In the genomic region with DNA sequence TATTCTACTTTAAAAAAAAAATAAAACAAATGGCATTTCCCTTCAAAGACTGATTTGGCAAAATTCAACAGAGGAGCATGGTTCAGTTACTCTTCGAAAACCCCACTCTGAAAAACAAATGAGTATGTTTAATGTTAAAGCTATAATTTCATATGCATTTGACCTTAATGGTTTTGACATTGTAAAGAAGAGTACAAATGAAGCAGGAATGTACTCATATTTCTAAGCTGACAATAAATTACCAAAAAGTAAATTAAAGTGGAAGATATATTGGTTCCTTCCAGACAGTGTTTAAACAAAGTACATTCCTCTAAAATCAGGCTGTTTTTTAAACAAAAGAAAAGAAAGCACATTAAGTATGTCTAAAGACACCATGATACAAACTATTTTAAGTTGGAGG, we compare ENCODE assay signal across 20 cellular contexts. TPM values are rescaled to one million over a fixed set of nuclear protein-coding genes. Genes with fewer than 3 reads are reported as not detected.
DNase-seq lines count a peak whose midpoint lies in the region; ATAC-seq, FAIRE-seq and TF ChIP-seq lines count a peak whose summit lies in the region.
"Had no signal": no experiment of that assay in that cellular context is flagged by ENCODE, and none has a peak within 500 bp of the region (broad histone marks: within the 10 kb centered on the region; RNA-seq: fewer than 3 reads in every experiment).

No MANE protein-coding gene starts in this region.

- no peak for ATAC-seq in activated CD8-positive, alpha-beta T cell treated with anti-CD3 and anti-CD28 coated beads for 36 hours
- no peak for ATAC-seq in activated CD8-positive, alpha-beta T cell treated with anti-CD3 and anti-CD28 coated beads, Interleukin-2, amount 10 ng/mL, durations not matched to agents 7 days and 5 days

- H3K9me3 ChIP-seq in SK-N-MC (ENCODE audit: low read depth, low read length) = no peaks in the 10 kb centered on the region
- no peaks in the 10 kb centered on the region for H3K9me3 ChIP-seq in sigmoid colon

- intact Hi-C loops in activated CD8-positive, alpha-beta T cell treated with anti-CD3 and anti-CD28 coated beads for 36 hours (cut with micrococcal nuclease) = no loop called here
- intact Hi-C loops in sigmoid colon (cut with DNase I) = no loop called here

- H3K9me3 Mint-ChIP-seq in activated CD8-positive, alpha-beta T cell treated with anti-CD3 and anti-CD28 coated beads for 36 hours = no peaks in the 10 kb centered on the region
- no peaks in the 10 kb centered on the region for H3K9me3 Mint-ChIP-seq in activated CD8-positive, alpha-beta T cell treated with anti-CD3 and anti-CD28 coated beads, Interleukin-2, amount 10 ng/mL, durations not matched to agents 7 days and 5 days (ENCODE audit: insufficient read depth)

- H3K4me3 Mint-ChIP-seq in activated CD8-positive, alpha-beta T cell treated with anti-CD3 and anti-CD28 coated beads for 36 hours = no peak overlapping the region
- no peak overlapping the region for H3K4me3 Mint-ChIP-seq in activated CD8-positive, alpha-beta T cell treated with anti-CD3 and anti-CD28 coated beads, Interleukin-2, amount 10 ng/mL, durations not matched to agents 7 days and 5 days

- peak overlapping the region; percentile 75 for H3K27ac Mint-ChIP-seq in activated CD8-positive, alpha-beta T cell treated with anti-CD3 and anti-CD28 coated beads for 36 hours
- no peak overlapping the region for H3K27ac Mint-ChIP-seq in activated CD8-positive, alpha-beta T cell treated with anti-CD3 and anti-CD28 coated beads, Interleukin-2, amount 10 ng/mL, durations not matched to agents 7 days and 5 days

- H3K4me1 Mint-ChIP-seq in activated CD8-positive, alpha-beta T cell treated with anti-CD3 and anti-CD28 coated beads for 36 hours (ENCODE audit: low read depth) = peaks cover 75% of the 10 kb centered on the region
- H3K4me1 Mint-ChIP-seq in activated CD8-positive, alpha-beta T cell treated with anti-CD3 and anti-CD28 coated beads, Interleukin-2, amount 10 ng/mL, durations not matched to agents 7 days and 5 days (ENCODE audit: low read depth) = peaks cover 55% of the 10 kb centered on the region

- TF ChIP-seq CTCF in activated CD8-positive, alpha-beta T cell treated with anti-CD3 and anti-CD28 coated beads for 36 hours (IDR thresholded peaks at IDR 0.05) = no peak
- no peak for TF ChIP-seq CTCF in sigmoid colon (IDR thresholded peaks at IDR 0.05)

- H3K36me3 ChIP-seq in SK-N-MC (ENCODE audit: insufficient read depth, low read length) (no peaks in the 10 kb centered on the region), sigmoid colon (peaks cover 0 to 36% (median 6%) of the 10 kb centered on the region in 4 donors)

- no peaks in the 10 kb centered on the region for H3K27me3 ChIP-seq in sigmoid colon

- peak; percentile 82 for FAIRE-seq in endometrium (lab: Jason Lieb, UNC)
- FAIRE-seq: G401.6, GM18507 had no signal

- H3K9ac ChIP-seq in SK-N-MC (ENCODE audit: insufficient read length) = no peak overlapping the region
- H3K9ac ChIP-seq: KMS-11 had no signal

- TF ChIP-seq EP300 in sigmoid colon (IDR thresholded peaks at IDR 0.05) = no peak

- WGBS in sigmoid colon, 2 donors = 79 to 94% methylated on average over 1 of the region's 1 CpG

- no peak for DNase-seq in activated CD8-positive, alpha-beta T cell treated with anti-CD3 and anti-CD28 coated beads for 36 hours
- no peak for DNase-seq in activated CD8-positive, alpha-beta T cell treated with anti-CD3 and anti-CD28 coated beads, Interleukin-2, amount 10 ng/mL, durations not matched to agents 7 days and 5 days
- DNase-seq in SK-N-MC (ENCODE audit: low read depth, low spot score) (no peak), sigmoid colon (no peak), 8988T (no peak), HuH-7.5 (ENCODE audit: low spot score) (no peak), NCI-H1417 treated with DMSO at 0.1 percent for 48 hours (lab: John Stamatoyannopoulos, UW) (no peak)
- DNase-seq: AML-193, C1 segment of cervical spinal cord, GOT3, HCEC 1CT, NCI-H1092 treated with DMSO at 0.1 percent for 48 hours, NCI-H146, NCI-H2081, NCI-H2171 had no signal

- H3K27ac ChIP-seq in SK-N-MC (peak overlapping the region; percentile 57), sigmoid colon (peak overlapping the region in 3 of 4 donors; percentile 41 to 68 (median 44))
- H3K27ac ChIP-seq: 22Rv1, KMS-11 had no signal

- no peak for TF ChIP-seq POLR2A in sigmoid colon (IDR thresholded peaks at IDR 0.05)

- POLR2A ChIA-PET in activated CD8-positive, alpha-beta T cell treated with anti-CD3 and anti-CD28 coated beads for 36 hours (lab: Charles Lee) = interaction anchor here (1.8 to 5.0 kb wide), 3 partner anchors 9 to 12 kb away, joined by 7 to 28 read pairs (median 11); no protein-coding TSS in a partner anchor
- POLR2A ChIA-PET in activated CD8-positive, alpha-beta T cell treated with anti-CD3 and anti-CD28 coated beads, Interleukin-2, amount 10 ng/mL, durations not matched to agents 7 days and 5 days (lab: Charles Lee) = interaction anchor here (0.5 to 1.2 kb wide), 2 partner anchors 9 to 259 kb away, joined by 3 to 6 read pairs; no protein-coding TSS in a partner anchor

- CTCF ChIA-PET in activated CD8-positive, alpha-beta T cell treated with anti-CD3 and anti-CD28 coated beads for 36 hours (lab: Charles Lee) = interaction anchor here (0.7 to 4.9 kb wide), 8 partner anchors 8 to 134 kb away, joined by 3 to 18 read pairs (median 5); no protein-coding TSS in a partner anchor
- CTCF ChIA-PET in activated CD8-positive, alpha-beta T cell treated with anti-CD3 and anti-CD28 coated beads, Interleukin-2, amount 10 ng/mL, durations not matched to agents 7 days and 5 days (lab: Charles Lee) = interaction anchor here (0.7 to 4.2 kb wide), 4 partner anchors 8 to 320 kb away, joined by 3 to 28 read pairs (median 10); partner anchors contain the start of gene RGS10

- H3K36me3 Mint-ChIP-seq in activated CD8-positive, alpha-beta T cell treated with anti-CD3 and anti-CD28 coated beads for 36 hours (ENCODE audit: low read depth) = peaks cover 69% of the 10 kb centered on the region
- peaks cover 69% of the 10 kb centered on the region for H3K36me3 Mint-ChIP-seq in activated CD8-positive, alpha-beta T cell treated with anti-CD3 and anti-CD28 coated beads, Interleukin-2, amount 10 ng/mL, durations not matched to agents 7 days and 5 days (ENCODE audit: low read depth)

- H3K4me1 ChIP-seq in sigmoid colon = peaks cover 0 to 82% (median 65%) of the 10 kb centered on the region in 4 donors

- H3K4me3 ChIP-seq in SK-N-MC = no peak overlapping the region
- H3K4me3 ChIP-seq in sigmoid colon = no peak overlapping the region

- no peaks in the 10 kb centered on the region for H3K27me3 Mint-ChIP-seq in activated CD8-positive, alpha-beta T cell treated with anti-CD3 and anti-CD28 coated beads for 36 hours
- no peaks in the 10 kb centered on the region for H3K27me3 Mint-ChIP-seq in activated CD8-positive, alpha-beta T cell treated with anti-CD3 and anti-CD28 coated beads, Interleukin-2, amount 10 ng/mL, durations not matched to agents 7 days and 5 days (ENCODE audit: low read depth)

RNA-seq across cellular contexts. Expression of gene RGS10, which starts 16.4 kb away (rescaled TPM):
- 100 to 1,000 TPM; 207 to 220 TPM for total RNA-seq in activated CD8-positive, alpha-beta T cell treated with anti-CD3 and anti-CD28 coated beads for 36 hours
- 100 to 1,000 TPM; 166 TPM for total RNA-seq in activated CD8-positive, alpha-beta T cell treated with anti-CD3 and anti-CD28 coated beads, Interleukin-2, amount 10 ng/mL, durations not matched to agents 7 days and 5 days
- total RNA-seq in sigmoid colon = 100 to 1,000 TPM; 125 to 192 (median 167) TPM
- polyA plus RNA-seq in sigmoid colon = 100 to 1,000 TPM in 1 of 3 donors, 10 to 100 TPM in 2; 54.1 to 106 (median 64.3) TPM
